Comparison of ENCODE assay signal across 1 cellular context in the genomic region with DNA sequence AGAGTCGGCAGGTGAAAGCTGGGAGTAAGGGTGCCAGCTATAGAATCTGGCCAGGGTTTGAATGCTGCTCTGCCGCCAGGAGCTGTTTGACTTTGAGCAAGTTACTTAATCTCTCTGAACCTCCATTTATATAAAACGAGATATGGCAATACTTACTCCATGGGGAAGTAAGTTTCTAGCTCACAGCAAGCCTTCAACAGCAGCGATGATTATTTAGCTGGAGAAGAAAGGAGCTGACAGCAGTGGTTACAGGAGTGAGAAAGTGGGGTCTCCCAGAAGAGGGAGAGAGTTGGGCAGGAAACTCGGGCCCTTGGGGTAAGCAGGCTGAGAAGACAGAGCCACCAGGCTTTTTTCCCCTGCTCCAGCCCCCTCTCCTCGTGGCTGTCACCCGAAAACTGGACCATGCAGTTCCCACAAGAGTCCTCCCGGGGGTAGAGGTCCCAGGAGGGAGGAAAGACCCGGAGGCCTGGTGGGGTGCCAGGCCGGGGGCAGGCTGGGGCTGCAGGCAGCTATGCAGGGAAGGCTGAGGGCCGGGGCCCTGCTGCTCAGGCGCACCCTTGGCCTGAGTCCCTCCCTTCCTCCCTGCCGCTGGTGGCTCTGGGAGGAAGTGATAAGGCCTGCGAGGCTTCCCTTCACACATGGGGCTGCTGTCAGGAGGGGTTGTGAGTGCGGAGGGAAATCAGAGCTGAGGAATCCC.
TF ChIP-seq lines count a peak whose summit lies in the region.

No MANE protein-coding gene starts in this region.

TF ChIP-seq in K562, 482 proteins besides CTCF, POLR2A, EP300 and RAD21 (continued from another document and continues in another):
- TF ChIP-seq, protein P1, sequence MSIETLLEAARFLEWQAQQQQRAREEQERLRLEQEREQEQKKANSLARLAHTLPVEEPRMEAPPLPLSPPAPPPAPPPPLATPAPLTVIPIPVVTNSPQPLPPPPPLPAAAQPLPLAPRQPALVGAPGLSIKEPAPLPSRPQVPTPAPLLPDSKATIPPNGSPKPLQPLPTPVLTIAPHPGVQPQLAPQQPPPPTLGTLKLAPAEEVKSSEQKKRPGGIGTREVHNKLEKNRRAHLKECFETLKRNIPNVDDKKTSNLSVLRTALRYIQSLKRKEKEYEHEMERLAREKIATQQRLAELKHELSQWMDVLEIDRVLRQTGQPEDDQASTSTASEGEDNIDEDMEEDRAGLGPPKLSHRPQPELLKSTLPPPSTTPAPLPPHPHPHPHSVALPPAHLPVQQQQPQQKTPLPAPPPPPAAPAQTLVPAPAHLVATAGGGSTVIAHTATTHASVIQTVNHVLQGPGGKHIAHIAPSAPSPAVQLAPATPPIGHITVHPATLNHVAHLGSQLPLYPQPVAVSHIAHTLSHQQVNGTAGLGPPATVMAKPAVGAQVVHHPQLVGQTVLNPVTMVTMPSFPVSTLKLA (conservative IDR thresholded peaks at IDR 0.05) = peak in 1 of 2 experiments; percentile 90; a peak in 3 of 4 replicates
- TF ChIP-seq ZNF584 (CRISPR knock-in tag; IDR thresholded peaks at IDR 0.05; ENCODE audit: low read depth) (peak; percentile 55; the same call in 1 of the 2 replicates), CAMTA2 (CRISPR knock-in tag; conservative IDR thresholded peaks at IDR 0.05) (no peak), NEUROD1 (IDR thresholded peaks at IDR 0.05; ENCODE audit: borderline replicate concordance, low read depth, low read length, partially characterized antibody) (peak; percentile 68), MEF2D (tag; conservative IDR thresholded peaks at IDR 0.05; ENCODE audit: low read depth) (0 out of 2 replicates have a peak, but pooled peaks have one; percentile 19), XRCC3 (IDR thresholded peaks at IDR 0.05) (no peak), SMARCA5 (IDR thresholded peaks at IDR 0.05) (no peak), ELF2 (CRISPR knock-in tag; IDR thresholded peaks at IDR 0.05) (peak; percentile 91), NBN (IDR thresholded peaks at IDR 0.05; ENCODE audit: low read depth) (peak; percentile 80), MAFK (IDR thresholded peaks at IDR 0.05; ENCODE audit: low read length) (no peak), ZFX (CRISPR knock-in tag; IDR thresholded peaks at IDR 0.05) (peak; percentile 70), ESRRB (CRISPR knock-in tag; IDR thresholded peaks at IDR 0.05; ENCODE audit: borderline replicate concordance) (no peak), PHF20 (IDR thresholded peaks at IDR 0.05; ENCODE audit: partially characterized antibody) (peak; percentile 65), PCBP2 (IDR thresholded peaks at IDR 0.05; ENCODE audit: low read depth, low read length, poor library complexity, severe bottlenecking) (no peak), ZBTB7A (IDR thresholded peaks at IDR 0.05; ENCODE audit: borderline replicate concordance, control insufficient read depth, low read depth, low read length) (peak; percentile 86), GTF2E2 (tag; IDR thresholded peaks at IDR 0.05) (peak; percentile 85), ZKSCAN8 (CRISPR knock-in tag; IDR thresholded peaks at IDR 0.05) (peak; percentile 90), GATAD2B (IDR thresholded peaks at IDR 0.05; ENCODE audit: borderline replicate concordance) (no peak; the same call in 1 of the 2 replicates), MAFF (IDR thresholded peaks at IDR 0.05; ENCODE audit: low read length) (no peak), PURB (CRISPR knock-in tag; IDR thresholded peaks at IDR 0.05; ENCODE audit: low read depth) (no peak), CCNT2 (IDR thresholded peaks at IDR 0.05; ENCODE audit: borderline replicate concordance, extremely low read depth, insufficient read length, low read depth, low read length) (peak; percentile 86), RAD51 (IDR thresholded peaks at IDR 0.05; ENCODE audit: borderline replicate concordance, low read depth) (no peak), HDAC6 (IDR thresholded peaks at IDR 0.05; ENCODE audit: low read depth, low read length) (no peak), HEY1 (CRISPR knock-in tag; IDR thresholded peaks at IDR 0.05; ENCODE audit: borderline replicate concordance) (no peak), HNRNPUL1 (IDR thresholded peaks at IDR 0.05; ENCODE audit: low read length) (no peak), ZNF436 (CRISPR knock-in tag; IDR thresholded peaks at IDR 0.05) (no peak), NR3C1 (CRISPR knock-in tag; IDR thresholded peaks at IDR 0.05) (no peak)
- TF ChIP-seq, protein P2, sequence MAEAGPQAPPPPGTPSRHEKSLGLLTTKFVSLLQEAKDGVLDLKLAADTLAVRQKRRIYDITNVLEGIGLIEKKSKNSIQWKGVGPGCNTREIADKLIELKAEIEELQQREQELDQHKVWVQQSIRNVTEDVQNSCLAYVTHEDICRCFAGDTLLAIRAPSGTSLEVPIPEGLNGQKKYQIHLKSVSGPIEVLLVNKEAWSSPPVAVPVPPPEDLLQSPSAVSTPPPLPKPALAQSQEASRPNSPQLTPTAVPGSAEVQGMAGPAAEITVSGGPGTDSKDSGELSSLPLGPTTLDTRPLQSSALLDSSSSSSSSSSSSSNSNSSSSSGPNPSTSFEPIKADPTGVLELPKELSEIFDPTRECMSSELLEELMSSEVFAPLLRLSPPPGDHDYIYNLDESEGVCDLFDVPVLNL (CRISPR knock-in tag; IDR thresholded peaks at IDR 0.05; ENCODE audit: low read depth) = no peak
- TF ChIP-seq, protein P3, sequence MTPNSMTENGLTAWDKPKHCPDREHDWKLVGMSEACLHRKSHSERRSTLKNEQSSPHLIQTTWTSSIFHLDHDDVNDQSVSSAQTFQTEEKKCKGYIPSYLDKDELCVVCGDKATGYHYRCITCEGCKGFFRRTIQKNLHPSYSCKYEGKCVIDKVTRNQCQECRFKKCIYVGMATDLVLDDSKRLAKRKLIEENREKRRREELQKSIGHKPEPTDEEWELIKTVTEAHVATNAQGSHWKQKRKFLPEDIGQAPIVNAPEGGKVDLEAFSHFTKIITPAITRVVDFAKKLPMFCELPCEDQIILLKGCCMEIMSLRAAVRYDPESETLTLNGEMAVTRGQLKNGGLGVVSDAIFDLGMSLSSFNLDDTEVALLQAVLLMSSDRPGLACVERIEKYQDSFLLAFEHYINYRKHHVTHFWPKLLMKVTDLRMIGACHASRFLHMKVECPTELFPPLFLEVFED (CRISPR knock-in tag; conservative IDR thresholded peaks at IDR 0.05) = peak; percentile 39; the same call in 1 of the 2 replicates
- TF ChIP-seq, protein P4, sequence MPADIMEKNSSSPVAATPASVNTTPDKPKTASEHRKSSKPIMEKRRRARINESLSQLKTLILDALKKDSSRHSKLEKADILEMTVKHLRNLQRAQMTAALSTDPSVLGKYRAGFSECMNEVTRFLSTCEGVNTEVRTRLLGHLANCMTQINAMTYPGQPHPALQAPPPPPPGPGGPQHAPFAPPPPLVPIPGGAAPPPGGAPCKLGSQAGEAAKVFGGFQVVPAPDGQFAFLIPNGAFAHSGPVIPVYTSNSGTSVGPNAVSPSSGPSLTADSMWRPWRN (IDR thresholded peaks at IDR 0.05; ENCODE audit: low read depth) = peak; percentile 54; the same call in 1 of the 2 replicates
- TF ChIP-seq, protein P5, sequence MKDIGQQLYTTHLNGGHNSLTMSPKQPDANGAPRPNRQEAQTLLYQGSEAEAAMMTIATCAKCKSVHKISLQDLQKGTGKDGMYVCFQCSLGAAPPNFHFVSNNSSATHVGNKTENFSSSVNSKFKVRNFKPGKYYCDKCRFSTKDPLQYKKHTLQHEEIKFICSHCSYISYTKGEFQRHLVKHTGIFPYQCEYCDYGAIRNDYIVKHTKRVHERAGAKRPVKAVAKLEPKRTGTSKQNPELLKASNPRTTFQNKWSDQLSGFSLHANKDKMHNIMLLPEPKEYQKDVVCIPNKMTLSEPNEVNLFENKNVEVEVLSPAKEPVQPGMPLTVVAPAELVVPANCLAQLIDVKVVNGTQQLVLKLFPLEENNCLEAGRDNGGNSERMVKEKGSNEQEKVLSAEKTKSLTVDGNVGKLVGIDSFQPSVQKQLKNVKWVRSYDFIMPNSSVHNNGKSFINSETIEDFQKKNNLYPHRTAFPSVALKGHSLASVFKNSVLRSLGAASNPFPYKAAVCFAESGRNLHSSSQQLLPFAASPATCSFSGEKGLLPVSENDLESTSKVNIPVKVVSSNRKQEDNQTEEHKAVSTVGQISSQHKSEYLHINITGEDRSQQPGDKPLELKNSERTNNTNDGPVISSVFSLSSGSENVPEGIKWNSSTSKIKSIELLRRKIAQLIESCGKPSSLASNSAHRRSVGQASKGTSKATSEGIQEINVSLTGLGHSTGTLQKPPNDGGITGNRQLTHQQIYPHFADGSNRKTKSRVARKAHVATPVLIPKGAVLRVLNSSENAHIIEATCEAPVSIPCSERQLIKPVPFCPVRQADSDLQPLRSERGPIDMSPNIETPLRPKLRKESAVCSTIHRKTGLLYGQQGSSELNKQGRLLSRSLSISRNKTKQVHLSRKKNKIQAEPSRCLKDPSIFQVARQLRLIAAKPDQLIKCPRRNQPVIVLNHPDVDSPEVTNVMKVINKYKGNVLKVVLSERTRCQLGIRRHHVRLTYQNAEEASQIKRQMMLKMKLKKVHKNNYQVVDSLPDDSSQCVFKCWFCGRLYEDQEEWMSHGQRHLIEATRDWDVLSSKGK (CRISPR knock-in tag; IDR thresholded peaks at IDR 0.05) = no peak
- TF ChIP-seq, protein P6, sequence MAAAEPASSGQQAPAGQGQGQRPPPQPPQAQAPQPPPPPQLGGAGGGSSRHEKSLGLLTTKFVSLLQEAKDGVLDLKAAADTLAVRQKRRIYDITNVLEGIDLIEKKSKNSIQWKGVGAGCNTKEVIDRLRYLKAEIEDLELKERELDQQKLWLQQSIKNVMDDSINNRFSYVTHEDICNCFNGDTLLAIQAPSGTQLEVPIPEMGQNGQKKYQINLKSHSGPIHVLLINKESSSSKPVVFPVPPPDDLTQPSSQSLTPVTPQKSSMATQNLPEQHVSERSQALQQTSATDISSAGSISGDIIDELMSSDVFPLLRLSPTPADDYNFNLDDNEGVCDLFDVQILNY (CRISPR knock-in tag; IDR thresholded peaks at IDR 0.05) = no peak
- TF ChIP-seq, protein P7, sequence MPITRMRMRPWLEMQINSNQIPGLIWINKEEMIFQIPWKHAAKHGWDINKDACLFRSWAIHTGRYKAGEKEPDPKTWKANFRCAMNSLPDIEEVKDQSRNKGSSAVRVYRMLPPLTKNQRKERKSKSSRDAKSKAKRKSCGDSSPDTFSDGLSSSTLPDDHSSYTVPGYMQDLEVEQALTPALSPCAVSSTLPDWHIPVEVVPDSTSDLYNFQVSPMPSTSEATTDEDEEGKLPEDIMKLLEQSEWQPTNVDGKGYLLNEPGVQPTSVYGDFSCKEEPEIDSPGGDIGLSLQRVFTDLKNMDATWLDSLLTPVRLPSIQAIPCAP (CRISPR knock-in tag; IDR thresholded peaks at IDR 0.05; ENCODE audit: borderline replicate concordance) = no peak
- TF ChIP-seq, protein P8, sequence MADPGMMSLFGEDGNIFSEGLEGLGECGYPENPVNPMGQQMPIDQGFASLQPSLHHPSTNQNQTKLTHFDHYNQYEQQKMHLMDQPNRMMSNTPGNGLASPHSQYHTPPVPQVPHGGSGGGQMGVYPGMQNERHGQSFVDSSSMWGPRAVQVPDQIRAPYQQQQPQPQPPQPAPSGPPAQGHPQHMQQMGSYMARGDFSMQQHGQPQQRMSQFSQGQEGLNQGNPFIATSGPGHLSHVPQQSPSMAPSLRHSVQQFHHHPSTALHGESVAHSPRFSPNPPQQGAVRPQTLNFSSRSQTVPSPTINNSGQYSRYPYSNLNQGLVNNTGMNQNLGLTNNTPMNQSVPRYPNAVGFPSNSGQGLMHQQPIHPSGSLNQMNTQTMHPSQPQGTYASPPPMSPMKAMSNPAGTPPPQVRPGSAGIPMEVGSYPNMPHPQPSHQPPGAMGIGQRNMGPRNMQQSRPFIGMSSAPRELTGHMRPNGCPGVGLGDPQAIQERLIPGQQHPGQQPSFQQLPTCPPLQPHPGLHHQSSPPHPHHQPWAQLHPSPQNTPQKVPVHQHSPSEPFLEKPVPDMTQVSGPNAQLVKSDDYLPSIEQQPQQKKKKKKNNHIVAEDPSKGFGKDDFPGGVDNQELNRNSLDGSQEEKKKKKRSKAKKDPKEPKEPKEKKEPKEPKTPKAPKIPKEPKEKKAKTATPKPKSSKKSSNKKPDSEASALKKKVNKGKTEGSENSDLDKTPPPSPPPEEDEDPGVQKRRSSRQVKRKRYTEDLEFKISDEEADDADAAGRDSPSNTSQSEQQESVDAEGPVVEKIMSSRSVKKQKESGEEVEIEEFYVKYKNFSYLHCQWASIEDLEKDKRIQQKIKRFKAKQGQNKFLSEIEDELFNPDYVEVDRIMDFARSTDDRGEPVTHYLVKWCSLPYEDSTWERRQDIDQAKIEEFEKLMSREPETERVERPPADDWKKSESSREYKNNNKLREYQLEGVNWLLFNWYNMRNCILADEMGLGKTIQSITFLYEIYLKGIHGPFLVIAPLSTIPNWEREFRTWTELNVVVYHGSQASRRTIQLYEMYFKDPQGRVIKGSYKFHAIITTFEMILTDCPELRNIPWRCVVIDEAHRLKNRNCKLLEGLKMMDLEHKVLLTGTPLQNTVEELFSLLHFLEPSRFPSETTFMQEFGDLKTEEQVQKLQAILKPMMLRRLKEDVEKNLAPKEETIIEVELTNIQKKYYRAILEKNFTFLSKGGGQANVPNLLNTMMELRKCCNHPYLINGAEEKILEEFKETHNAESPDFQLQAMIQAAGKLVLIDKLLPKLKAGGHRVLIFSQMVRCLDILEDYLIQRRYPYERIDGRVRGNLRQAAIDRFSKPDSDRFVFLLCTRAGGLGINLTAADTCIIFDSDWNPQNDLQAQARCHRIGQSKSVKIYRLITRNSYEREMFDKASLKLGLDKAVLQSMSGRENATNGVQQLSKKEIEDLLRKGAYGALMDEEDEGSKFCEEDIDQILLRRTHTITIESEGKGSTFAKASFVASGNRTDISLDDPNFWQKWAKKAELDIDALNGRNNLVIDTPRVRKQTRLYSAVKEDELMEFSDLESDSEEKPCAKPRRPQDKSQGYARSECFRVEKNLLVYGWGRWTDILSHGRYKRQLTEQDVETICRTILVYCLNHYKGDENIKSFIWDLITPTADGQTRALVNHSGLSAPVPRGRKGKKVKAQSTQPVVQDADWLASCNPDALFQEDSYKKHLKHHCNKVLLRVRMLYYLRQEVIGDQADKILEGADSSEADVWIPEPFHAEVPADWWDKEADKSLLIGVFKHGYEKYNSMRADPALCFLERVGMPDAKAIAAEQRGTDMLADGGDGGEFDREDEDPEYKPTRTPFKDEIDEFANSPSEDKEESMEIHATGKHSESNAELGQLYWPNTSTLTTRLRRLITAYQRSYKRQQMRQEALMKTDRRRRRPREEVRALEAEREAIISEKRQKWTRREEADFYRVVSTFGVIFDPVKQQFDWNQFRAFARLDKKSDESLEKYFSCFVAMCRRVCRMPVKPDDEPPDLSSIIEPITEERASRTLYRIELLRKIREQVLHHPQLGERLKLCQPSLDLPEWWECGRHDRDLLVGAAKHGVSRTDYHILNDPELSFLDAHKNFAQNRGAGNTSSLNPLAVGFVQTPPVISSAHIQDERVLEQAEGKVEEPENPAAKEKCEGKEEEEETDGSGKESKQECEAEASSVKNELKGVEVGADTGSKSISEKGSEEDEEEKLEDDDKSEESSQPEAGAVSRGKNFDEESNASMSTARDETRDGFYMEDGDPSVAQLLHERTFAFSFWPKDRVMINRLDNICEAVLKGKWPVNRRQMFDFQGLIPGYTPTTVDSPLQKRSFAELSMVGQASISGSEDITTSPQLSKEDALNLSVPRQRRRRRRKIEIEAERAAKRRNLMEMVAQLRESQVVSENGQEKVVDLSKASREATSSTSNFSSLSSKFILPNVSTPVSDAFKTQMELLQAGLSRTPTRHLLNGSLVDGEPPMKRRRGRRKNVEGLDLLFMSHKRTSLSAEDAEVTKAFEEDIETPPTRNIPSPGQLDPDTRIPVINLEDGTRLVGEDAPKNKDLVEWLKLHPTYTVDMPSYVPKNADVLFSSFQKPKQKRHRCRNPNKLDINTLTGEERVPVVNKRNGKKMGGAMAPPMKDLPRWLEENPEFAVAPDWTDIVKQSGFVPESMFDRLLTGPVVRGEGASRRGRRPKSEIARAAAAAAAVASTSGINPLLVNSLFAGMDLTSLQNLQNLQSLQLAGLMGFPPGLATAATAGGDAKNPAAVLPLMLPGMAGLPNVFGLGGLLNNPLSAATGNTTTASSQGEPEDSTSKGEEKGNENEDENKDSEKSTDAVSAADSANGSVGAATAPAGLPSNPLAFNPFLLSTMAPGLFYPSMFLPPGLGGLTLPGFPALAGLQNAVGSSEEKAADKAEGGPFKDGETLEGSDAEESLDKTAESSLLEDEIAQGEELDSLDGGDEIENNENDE (IDR thresholded peaks at IDR 0.05; ENCODE audit: low read depth, low read length) = no peak
